Comparison of ENCODE assay signal across 15 cellular contexts in the genomic region with DNA sequence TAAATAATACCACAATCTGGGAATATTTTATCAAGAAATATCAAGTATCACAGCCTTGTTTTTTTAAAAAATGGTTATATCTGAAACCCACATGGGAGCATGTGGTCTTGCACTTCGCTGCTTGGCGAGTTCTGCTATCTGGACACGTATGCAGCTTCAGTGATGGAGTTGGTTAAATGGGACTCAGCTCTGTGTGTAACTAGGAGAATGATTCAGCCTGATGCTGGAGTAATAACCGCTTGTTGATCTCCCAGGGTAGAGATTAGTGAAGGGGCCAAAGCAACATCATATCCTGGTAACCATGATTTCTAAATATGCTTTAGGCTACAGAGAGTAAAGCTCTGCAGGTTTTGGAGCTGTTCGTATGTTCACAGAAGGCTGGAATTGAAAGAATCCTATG.
"Had no signal": no experiment of that assay in that cellular context is flagged by ENCODE, and none has a peak within 500 bp of the region (broad histone marks: within the 10 kb centered on the region; RNA-seq: fewer than 3 reads in every experiment).

No MANE protein-coding gene starts in this region.

- H3K27ac ChIP-seq: gastroesophageal sphincter, lower lobe of right lung, neutrophil, sigmoid colon, testis had no signal

- ATAC-seq: activated T-cell treated with anti-CD3 and anti-CD28 coated beads, Interleukin-2, amount 50 U/mL, for 72 hours; effector memory CD8-positive, alpha-beta T cell; gastroesophageal sphincter; lower lobe of right lung; naive thymus-derived CD4-positive, alpha-beta T cell had no signal

- H3K27me3 ChIP-seq: gastroesophageal sphincter, neutrophil, sigmoid colon, testis had no signal

- H3K9me3 ChIP-seq: gastroesophageal sphincter, lower lobe of right lung, neutrophil, sigmoid colon, testis had no signal

- H3K4me1 ChIP-seq: lower lobe of right lung, sigmoid colon had no signal

- DNase-seq: activated CD4-positive, alpha-beta memory T cell treated with anti-CD3 and anti-CD28 coated beads, Interleukin-2, amount 10 ng/mL, durations not matched to agents 7 days and 5 days; activated CD4-positive, alpha-beta T cell treated with anti-CD3 and anti-CD28 coated beads for 1 hour; activated CD8-positive, alpha-beta memory T cell treated with anti-CD3 and anti-CD28 coated beads, Interleukin-2, amount 50 U/mL, for 4 hours; activated gamma-delta T cell treated with Interleukin-2 at 50 U/mL for 16 hours; activated naive CD8-positive, alpha-beta T cell treated with anti-CD3 and anti-CD28 coated beads for 36 hours; activated T-cell treated with anti-CD3 and anti-CD28 coated beads, Interleukin-2, amount 50 U/mL, for 72 hours; effector memory CD8-positive, alpha-beta T cell; lower lobe of right lung; naive thymus-derived CD4-positive, alpha-beta T cell; sigmoid colon; stimulated activated CD4-positive, alpha-beta T cell treated with anti-CD3 and anti-CD28 coated beads, Interleukin-4, amount 100 ng/mL, for 24 hours; T-helper 9 cell; testis had no signal

- H3K36me3 ChIP-seq: gastroesophageal sphincter, lower lobe of right lung, neutrophil, sigmoid colon had no signal

- H3K4me3 ChIP-seq: gastroesophageal sphincter, lower lobe of right lung, sigmoid colon, testis had no signal
